14 cellular contexts compared by ENCODE assay signal in genomic region chr2:230947908-230948365, GRCh38. TPM values are rescaled to one million over a fixed set of nuclear protein-coding genes. Genes with fewer than 3 reads are reported as not detected.
DNase-seq lines count a peak whose midpoint lies in the region; ATAC-seq and TF ChIP-seq lines count a peak whose summit lies in the region.
"Had no signal": no experiment of that assay in that cellular context is flagged by ENCODE, and none has a peak within 500 bp of the region (broad histone marks: within the 10 kb centered on the region; RNA-seq: fewer than 3 reads in every experiment).

No MANE protein-coding gene starts in this region.

- DNase-seq in pons (ENCODE audit: low spot score): peak; percentile 46
- no peak for DNase-seq in foreskin keratinocyte
- DNase-seq in AG08396 (ENCODE audit: low spot score): no peak
- no peak for DNase-seq in SIG-M5 (lab: John Stamatoyannopoulos, UW)
- DNase-seq: activated gamma-delta T cell; dermis blood vessel endothelial cell; stimulated activated CD4-positive, alpha-beta T cell treated with anti-CD3 and anti-CD28 coated beads, Interleukin-1b, Interleukin-23, amount 100 ng/mL, for 48 hours; T-helper 9 cell had no signal

- no peak overlapping the region for H3K27ac ChIP-seq in foreskin keratinocyte
- H3K27ac ChIP-seq: hepatocyte had no signal

- no peak for TF ChIP-seq CTCF in foreskin keratinocyte (conservative IDR thresholded peaks at IDR 0.05)

- H3K27me3 ChIP-seq in foreskin keratinocyte: peaks cover 7% of the 10 kb centered on the region
- H3K27me3 ChIP-seq: hepatocyte had no signal

- no peaks in the 10 kb centered on the region for H3K4me1 ChIP-seq in foreskin keratinocyte

- ATAC-seq in GM18858 (IDR thresholded peaks at IDR 0.05; ENCODE audit: unreplicated experiment) (peak; percentile 30), GM21515 (IDR thresholded peaks at IDR 0.05; ENCODE audit: unreplicated experiment) (peak; percentile 29), HG03378 (IDR thresholded peaks at IDR 0.05; ENCODE audit: unreplicated experiment) (peak; percentile 33), foreskin keratinocyte (no peak)

RNA-seq across cellular contexts. Expression of gene GPR55, which starts 22.9 kb away (rescaled TPM):
- not detected in 2 replicates for total RNA-seq in foreskin keratinocyte
- not detected in 2 replicates for polyA plus RNA-seq in foreskin keratinocyte
- total RNA-seq: dermis blood vessel endothelial cell, temporal lobe had no signal
- polyA plus RNA-seq: hepatocyte had no signal

RNA-seq across cellular contexts. Expression of gene SPATA3, which starts 48.0 kb away (rescaled TPM):
- total RNA-seq in foreskin keratinocyte: not detected in 2 replicates
- not detected in 2 replicates for polyA plus RNA-seq in foreskin keratinocyte
- total RNA-seq: dermis blood vessel endothelial cell, hepatocyte, myocyte, temporal lobe had no signal
- polyA plus RNA-seq: hepatocyte had no signal
